In genomic region chr6:165987483-165988305, GRCh38 we compare ENCODE assay signal across 9 cellular contexts.
DNase-seq lines count a peak whose midpoint lies in the region; ATAC-seq and TF ChIP-seq lines count a peak whose summit lies in the region.
"Had no signal": no experiment of that assay in that cellular context is flagged by ENCODE, and none has a peak within 500 bp of the region (broad histone marks: within the 10 kb centered on the region; RNA-seq: fewer than 3 reads in every experiment).

No MANE protein-coding gene starts in this region.

- H3K27ac Mint-ChIP-seq in endothelial cell (ENCODE audit: unreplicated experiment) = no peak overlapping the region
- H3K27ac Mint-ChIP-seq: stimulated activated naive CD8-positive, alpha-beta T cell treated with anti-CD3 and anti-CD28 coated beads, Interleukin-15, Interleukin-2, amounts not matched to agents 100 ng/mL and 50 ng/mL, for 24 hours had no signal

- H3K27me3 Mint-ChIP-seq in endothelial cell (ENCODE audit: unreplicated experiment) = peaks cover 38% of the 10 kb centered on the region

- DNase-seq in ACHN (peak; percentile 44), NCI-H1105 (lab: John Stamatoyannopoulos, UW) (peak; percentile 29), endothelial cell (ENCODE audit: low spot score) (peak; percentile 51), mucosa of descending colon (peak; percentile 49 to 69 (median 51)), AML-193 (lab: John Stamatoyannopoulos, UW) (no peak)
- no peak for DNase-seq in stimulated activated CD4-positive, alpha-beta T cell treated with anti-CD3 and anti-CD28 coated beads, Interleukin-4, amount 100 ng/mL, for 4 hours
- no peak for DNase-seq in activated CD4-positive, alpha-beta T cell treated with anti-CD3 and anti-CD28 coated beads for 1 hour

- H3K9me3 ChIP-seq in mucosa of descending colon = no peaks in the 10 kb centered on the region

- H3K4me1 Mint-ChIP-seq in endothelial cell (ENCODE audit: unreplicated experiment) = peaks cover 22% of the 10 kb centered on the region

- no peaks in the 10 kb centered on the region for H3K9me3 Mint-ChIP-seq in endothelial cell (ENCODE audit: unreplicated experiment)
- H3K9me3 Mint-ChIP-seq: stimulated activated naive CD8-positive, alpha-beta T cell treated with anti-CD3 and anti-CD28 coated beads, Interleukin-15, Interleukin-2, amounts not matched to agents 100 ng/mL and 50 ng/mL, for 24 hours had no signal

- intact Hi-C loops in mucosa of descending colon (cut with DNase I, micrococcal nuclease) = no loop called here

- H3K36me3 ChIP-seq in mucosa of descending colon (ENCODE audit: low read depth) = no peaks in the 10 kb centered on the region

- ATAC-seq in mucosa of descending colon (peak; percentile 72), HG03342 (IDR thresholded peaks at IDR 0.05; ENCODE audit: unreplicated experiment) (no peak)

- H3K4me3 Mint-ChIP-seq in endothelial cell (ENCODE audit: unreplicated experiment) = peak overlapping the region; percentile 88
- H3K4me3 Mint-ChIP-seq: stimulated activated naive CD8-positive, alpha-beta T cell treated with anti-CD3 and anti-CD28 coated beads, Interleukin-15, Interleukin-2, amounts not matched to agents 100 ng/mL and 50 ng/mL, for 24 hours had no signal

- H3K4me3 ChIP-seq in mucosa of descending colon = no peak overlapping the region

- H3K4me1 ChIP-seq in mucosa of descending colon (ENCODE audit: low read depth) = no peaks in the 10 kb centered on the region

- TF ChIP-seq CTCF in endothelial cell (IDR thresholded peaks at IDR 0.05; ENCODE audit: unreplicated experiment) = no peak
- TF ChIP-seq CTCF in mucosa of descending colon (IDR thresholded peaks at IDR 0.05) = no peak

- H3K36me3 Mint-ChIP-seq in endothelial cell (ENCODE audit: low read depth, unreplicated experiment) = peaks cover 18% of the 10 kb centered on the region

- in situ Hi-C loops in ACHN (cut with HindIII; ENCODE audit: low pct_ligation_motif_present, low pct_unique_long_range_greater_than_20kb, low sequenced_read_pairs) = no loop called here

Comparison
In these comparisons a context has a peak if more than half of its experiments do, and no peak if none do; other contexts are left out.
1. DNase-seq: peak in ACHN (single experiment), NCI-H1105 (single experiment), endothelial cell (single experiment) and mucosa of descending colon (3 of 3); none in AML-193 (0 of 2), stimulated activated CD4-positive, alpha-beta T cell treated with anti-CD3 and anti-CD28 coated beads, Interleukin-4, amount 100 ng/mL, for 4 hours (0 of 2) and activated CD4-positive, alpha-beta T cell treated with anti-CD3 and anti-CD28 coated beads for 1 hour (single experiment).